Comparison of ENCODE assay signal across 24 cellular contexts in the genomic region with DNA sequence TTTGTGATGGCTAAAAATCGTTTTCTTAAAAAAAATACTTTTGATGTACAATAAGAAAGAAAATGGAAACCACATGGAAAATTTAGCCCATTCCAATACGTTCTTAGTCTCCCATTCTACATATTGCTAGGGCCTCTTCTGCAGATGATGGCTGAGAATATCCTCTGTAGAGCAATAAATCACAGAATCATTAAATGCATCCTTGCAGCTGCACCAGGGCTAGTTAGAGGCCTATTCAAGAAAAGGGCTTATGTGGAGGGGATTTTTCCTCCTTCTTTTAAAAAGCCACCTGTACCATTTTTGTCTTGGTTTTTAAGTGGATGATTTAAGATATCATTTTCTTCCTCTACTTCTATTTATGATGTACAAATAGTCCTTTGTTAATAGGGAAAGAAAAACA.
"Had no signal": no experiment of that assay in that cellular context is flagged by ENCODE, and none has a peak within 500 bp of the region (broad histone marks: within the 10 kb centered on the region; RNA-seq: fewer than 3 reads in every experiment).

No MANE protein-coding gene starts in this region.

- H3K9me3 Mint-ChIP-seq: immature natural killer cell; memory B cell; natural killer cell; stimulated activated naive CD8-positive, alpha-beta T cell treated with anti-CD3 and anti-CD28 coated beads, Interleukin-15, Interleukin-2, amounts not matched to agents 100 ng/mL and 50 ng/mL, for 24 hours had no signal

- H3K36me3 Mint-ChIP-seq: immature natural killer cell; memory B cell; mesothelial cell of epicardium; natural killer cell; stimulated activated memory B cell treated with anti-CD40 and anti-IgM and Interleukin-4, amounts not matched to agents 10 μg/mL and 1 μg/mL and 100 μg/mL, for 72 hours had no signal

- ATAC-seq: esophagus mucosa; gastrocnemius medialis; left lung; lower lobe of right lung; natural killer cell; psoas muscle; right lobe of liver; stimulated activated memory B cell treated with anti-CD40 and anti-IgM and Interleukin-4, amounts not matched to agents 10 μg/mL and 1 μg/mL and 100 μg/mL, for 72 hours had no signal

- H3K4me1 Mint-ChIP-seq: immature natural killer cell, mesothelial cell of epicardium, natural killer cell had no signal

- H3K27ac Mint-ChIP-seq: immature natural killer cell; mesothelial cell of epicardium; natural killer cell; stimulated activated naive CD8-positive, alpha-beta T cell treated with anti-CD3 and anti-CD28 coated beads, Interleukin-15, Interleukin-2, amounts not matched to agents 100 ng/mL and 50 ng/mL, for 24 hours had no signal

- H3K4me3 Mint-ChIP-seq: immature natural killer cell; memory B cell; mesothelial cell of epicardium; natural killer cell; stimulated activated memory B cell treated with anti-CD40 and anti-IgM and Interleukin-4, amounts not matched to agents 10 μg/mL and 1 μg/mL and 100 μg/mL, for 72 hours; stimulated activated naive CD8-positive, alpha-beta T cell treated with anti-CD3 and anti-CD28 coated beads, Interleukin-15, Interleukin-2, amounts not matched to agents 100 ng/mL and 50 ng/mL, for 24 hours had no signal

- H3K4me1 ChIP-seq: gastrocnemius medialis, left lung, lower lobe of right lung, psoas muscle, right lobe of liver, spleen, tibial artery, upper lobe of left lung, uterus had no signal

- H3K4me3 ChIP-seq: dorsolateral prefrontal cortex, gastrocnemius medialis, left lung, lower lobe of right lung, psoas muscle, right lobe of liver, spleen, tibial artery, upper lobe of left lung, uterus had no signal

- H3K27ac ChIP-seq: dorsolateral prefrontal cortex, gastrocnemius medialis, left lung, lower lobe of right lung, psoas muscle, right lobe of liver, spleen, tibial artery, upper lobe of left lung, uterus had no signal

- H3K27me3 Mint-ChIP-seq: memory B cell; stimulated activated memory B cell treated with anti-CD40 and anti-IgM and Interleukin-4, amounts not matched to agents 10 μg/mL and 1 μg/mL and 100 μg/mL, for 72 hours; stimulated activated naive CD8-positive, alpha-beta T cell treated with anti-CD3 and anti-CD28 coated beads, Interleukin-15, Interleukin-2, amounts not matched to agents 100 ng/mL and 50 ng/mL, for 24 hours had no signal

- H3K36me3 ChIP-seq: gastrocnemius medialis, left lung, lower lobe of right lung, right lobe of liver, spleen, tibial artery, upper lobe of left lung, uterus had no signal

- H3K9me3 ChIP-seq: gastrocnemius medialis, left lung, lower lobe of right lung, psoas muscle, right lobe of liver, spleen, tibial artery, upper lobe of left lung, uterus had no signal

- DNase-seq: cortex of kidney; dorsolateral prefrontal cortex; effector CD8-positive, alpha-beta T cell; gastrocnemius medialis; immature natural killer cell; left lung; lower lobe of right lung; natural killer cell; occipital lobe; psoas muscle; retina; right lobe of liver; spleen; stimulated activated CD4-positive, alpha-beta T cell treated with anti-CD3 and anti-CD28 coated beads, Interleukin-15, amount 100 ng/mL, for 24 hours; stimulated activated CD4-positive, alpha-beta T cell treated with anti-CD3 and anti-CD28 coated beads, Interleukin-1b, Interleukin-23, amount 100 ng/mL, for 48 hours; stimulated activated CD4-positive, alpha-beta T cell treated with anti-CD3 and anti-CD28 coated beads, Interleukin-4, amount 100 ng/mL, for 24 hours; tibial artery; upper lobe of left lung; uterus had no signal

- H3K27me3 ChIP-seq: gastrocnemius medialis, left lung, right lobe of liver, spleen, tibial artery, upper lobe of left lung, uterus had no signal
